21 cellular contexts compared by ENCODE assay signal in genomic region chr1:174314433-174314832, GRCh38.
"Had no signal": no experiment of that assay in that cellular context is flagged by ENCODE, and none has a peak within 500 bp of the region (broad histone marks: within the 10 kb centered on the region; RNA-seq: fewer than 3 reads in every experiment).

No MANE protein-coding gene starts in this region.

- H3K27ac Mint-ChIP-seq: activated naive CD8-positive, alpha-beta T cell; activated T-helper 2 cell treated with anti-CD3 and anti-CD28 coated beads, Interferon-gamma antibody, Interleukin-2, Interleukin-4, amounts not matched to agents 10 μg/mL and 5 μg/mL and 100 μg/mL, durations not matched to agents 14 hours and 24 hours and 36 hours; natural killer cell treated with Interleukin-12 subunit alpha and Interleukin-12 subunit beta and Interleukin-15 and Interleukin-18, amount 100 ng/mL, for 72 hours; stimulated activated naive CD8-positive, alpha-beta T cell treated with anti-CD3 and anti-CD28 coated beads, Interleukin-15, amount 100 ng/mL, for 72 hours; T-helper 2 cell treated with Interferon-gamma antibody and Interleukin-4, amounts not matched to agents 5 μg/mL and 100 μg/mL, for 36 hours had no signal

- ATAC-seq: left ventricle myocardium superior; natural killer cell treated with Interleukin-12 subunit alpha and Interleukin-12 subunit beta and Interleukin-15 and Interleukin-18, amount 100 ng/mL, for 72 hours; psoas muscle; stimulated activated naive CD8-positive, alpha-beta T cell treated with anti-CD3 and anti-CD28 coated beads, Interleukin-15, amount 100 ng/mL, for 72 hours had no signal

- H3K4me3 Mint-ChIP-seq: activated naive CD8-positive, alpha-beta T cell; natural killer cell treated with Interleukin-12 subunit alpha and Interleukin-12 subunit beta and Interleukin-15 and Interleukin-18, amount 100 ng/mL, for 72 hours; stimulated activated naive CD8-positive, alpha-beta T cell treated with anti-CD3 and anti-CD28 coated beads, Interleukin-15, amount 100 ng/mL, for 72 hours; T-helper 2 cell treated with Interferon-gamma antibody and Interleukin-4, amounts not matched to agents 5 μg/mL and 100 μg/mL, for 36 hours had no signal

- DNase-seq: activated CD4-positive, alpha-beta T cell treated with anti-CD3 and anti-CD28 coated beads for 1 hour; activated CD4-positive, alpha-beta T cell treated with anti-CD3 and anti-CD28 coated beads, Interleukin-2, amount 50 U/mL, for 1 hour; activated naive CD4-positive, alpha-beta T cell; activated T-cell treated with anti-CD3 and anti-CD28 coated beads, Interleukin-2, amount 50 U/mL, for 1 hour; adrenal gland; brain microvascular endothelial cell; central memory CD4-positive, alpha-beta T cell; head of caudate nucleus; hypothalamus; left ventricle myocardium superior; mammary epithelial cell; midbrain; psoas muscle; stimulated activated CD4-positive, alpha-beta T cell treated with anti-CD3 and anti-CD28 coated beads, Interleukin-4, amount 100 ng/mL, for 24 hours; stimulated activated naive CD8-positive, alpha-beta T cell treated with anti-CD3 and anti-CD28 coated beads, Interleukin-15, amount 100 ng/mL, for 72 hours; tibial artery; WERI-Rb-1 had no signal

- H3K27me3 Mint-ChIP-seq: activated naive CD8-positive, alpha-beta T cell; natural killer cell treated with Interleukin-12 subunit alpha and Interleukin-12 subunit beta and Interleukin-15 and Interleukin-18, amount 100 ng/mL, for 72 hours; stimulated activated naive CD8-positive, alpha-beta T cell treated with anti-CD3 and anti-CD28 coated beads, Interleukin-15, amount 100 ng/mL, for 72 hours had no signal

- H3K4me1 Mint-ChIP-seq: stimulated activated naive CD8-positive, alpha-beta T cell treated with anti-CD3 and anti-CD28 coated beads, Interleukin-15, amount 100 ng/mL, for 72 hours had no signal
